Comparison of ENCODE assay signal across 11 cellular contexts in genomic region chr10:44517635-44518034, GRCh38.
DNase-seq lines count a peak whose midpoint lies in the region; ATAC-seq and TF ChIP-seq lines count a peak whose summit lies in the region.
"Had no signal": no experiment of that assay in that cellular context is flagged by ENCODE, and none has a peak within 500 bp of the region (broad histone marks: within the 10 kb centered on the region; RNA-seq: fewer than 3 reads in every experiment).

No MANE protein-coding gene starts in this region.

- H3K9me2 ChIP-seq in OCI-LY1 (ENCODE audit: low read depth, low read length), result no peaks in the 10 kb centered on the region

- no peak overlapping the region for H3K27ac ChIP-seq in OCI-LY1 (ENCODE audit: low read depth, low read length, poor library complexity, severe bottlenecking)
- H3K27ac ChIP-seq: dorsolateral prefrontal cortex, neutrophil had no signal

- peak; percentile 57 for ATAC-seq in GM19463 (IDR thresholded peaks at IDR 0.05; ENCODE audit: unreplicated experiment)
- no peak for ATAC-seq in HG03196 (IDR thresholded peaks at IDR 0.05; ENCODE audit: unreplicated experiment)
- no peak for ATAC-seq in HG03135 (IDR thresholded peaks at IDR 0.05; ENCODE audit: unreplicated experiment)
- no peak for ATAC-seq in GM19324 (IDR thresholded peaks at IDR 0.05; ENCODE audit: low FRiP score, unreplicated experiment)
- ATAC-seq: T-helper 17 cell had no signal

- no peaks in the 10 kb centered on the region for H4K20me1 ChIP-seq in OCI-LY1 (ENCODE audit: insufficient read depth, low read length)

- peak; percentile 46; the same call in 1 of the 2 replicates for TF ChIP-seq CTCF in OCI-LY1 (IDR thresholded peaks at IDR 0.05; ENCODE audit: low read length)

- H3K4me2 ChIP-seq in OCI-LY1 (ENCODE audit: low read length), result no peak overlapping the region

- H3K79me2 ChIP-seq in OCI-LY1 (ENCODE audit: insufficient read depth, low read length), result no peaks in the 10 kb centered on the region

- peak; percentile 7 for DNase-seq in Daoy (ENCODE audit: low read depth)
- peak; percentile 25 for DNase-seq in iPS DF 19.7 (ENCODE audit: low read depth, low spot score)
- DNase-seq in activated CD8-positive, alpha-beta memory T cell treated with anti-CD3 and anti-CD28 coated beads, Interleukin-2, amount 50 U/mL, for 48 hours, result no peak
- DNase-seq: dorsolateral prefrontal cortex, T-helper 17 cell had no signal

- H2AFZ ChIP-seq in OCI-LY1 (ENCODE audit: low read length), result no peak overlapping the region

- no peak overlapping the region for H3K9ac ChIP-seq in OCI-LY1 (ENCODE audit: low read length)

- H3K36me3 ChIP-seq in OCI-LY1 (ENCODE audit: insufficient read depth, low read length), result no peaks in the 10 kb centered on the region
- H3K36me3 ChIP-seq: neutrophil had no signal

- H3K4me3 ChIP-seq in OCI-LY1 (ENCODE audit: low read depth, low read length, poor library complexity, severe bottlenecking), result no peak overlapping the region
- H3K4me3 ChIP-seq: dorsolateral prefrontal cortex had no signal

- H3K27me3 ChIP-seq in OCI-LY1 (ENCODE audit: insufficient read depth, low read length), result no peaks in the 10 kb centered on the region
- H3K27me3 ChIP-seq: dorsolateral prefrontal cortex, neutrophil had no signal

- H3F3A ChIP-seq in OCI-LY1 (ENCODE audit: insufficient read depth, low read length), result no peaks in the 10 kb centered on the region

- no peaks in the 10 kb centered on the region for H3K4me1 ChIP-seq in OCI-LY1 (ENCODE audit: insufficient read depth, low read length, severe bottlenecking)

- no peaks in the 10 kb centered on the region for H3K9me3 ChIP-seq in OCI-LY1 (ENCODE audit: low read length)
- H3K9me3 ChIP-seq: neutrophil had no signal
